16 cellular contexts compared by ENCODE assay signal in genomic region chr4:98608343-98608742, GRCh38.
"Had no signal": no experiment of that assay in that cellular context is flagged by ENCODE, and none has a peak within 500 bp of the region (broad histone marks: within the 10 kb centered on the region; RNA-seq: fewer than 3 reads in every experiment).

No MANE protein-coding gene starts in this region.

- H3K27ac Mint-ChIP-seq: activated naive CD4-positive, alpha-beta T cell treated with anti-CD3 and anti-CD28 coated beads, Interleukin-2, amount 50 U/mL, for 24 hours; nephron had no signal

- H3K36me3 ChIP-seq: adrenal gland, colonic mucosa, esophagus squamous epithelium, left ventricle myocardium inferior, right lobe of liver, suprapubic skin had no signal

- H3K4me3 Mint-ChIP-seq: activated naive CD4-positive, alpha-beta T cell treated with anti-CD3 and anti-CD28 coated beads, Interleukin-2, amount 50 U/mL, for 24 hours; nephron had no signal

- H3K27me3 Mint-ChIP-seq: activated naive CD4-positive, alpha-beta T cell treated with anti-CD3 and anti-CD28 coated beads, Interleukin-2, amount 50 U/mL, for 24 hours had no signal

- H3K9me3 Mint-ChIP-seq: activated naive CD4-positive, alpha-beta T cell treated with anti-CD3 and anti-CD28 coated beads, Interleukin-2, amount 50 U/mL, for 24 hours had no signal

- H3K27ac ChIP-seq: adrenal gland, colonic mucosa, esophagus squamous epithelium, left ventricle myocardium inferior, right lobe of liver, suprapubic skin had no signal

- ATAC-seq: right lobe of liver; stimulated activated naive CD8-positive, alpha-beta T cell treated with anti-CD3 and anti-CD28 coated beads, Interleukin-15, Interleukin-2, amounts not matched to agents 100 U/mL and 50 U/mL, for 24 hours had no signal

- H3K4me1 ChIP-seq: adrenal gland, colonic mucosa, left ventricle myocardium inferior, right lobe of liver had no signal

- DNase-seq: activated CD4-positive, alpha-beta T cell treated with anti-CD3 and anti-CD28 coated beads, Interleukin-2, amount 50 U/mL, for 1 hour; activated CD4-positive, CD25-positive, alpha-beta regulatory T cell; adrenal gland; colonic mucosa; esophagus squamous epithelium; hippocampal formation; kidney; left ventricle myocardium inferior; right lobe of liver; stimulated activated naive CD8-positive, alpha-beta T cell treated with anti-CD3 and anti-CD28 coated beads, Interleukin-15, Interleukin-2, amounts not matched to agents 100 U/mL and 50 U/mL, for 24 hours; T-helper 2 cell; trophoblast cell had no signal

- H3K9me3 ChIP-seq: adrenal gland, colonic mucosa, esophagus squamous epithelium, left ventricle myocardium inferior, right lobe of liver, suprapubic skin had no signal

- H3K4me3 ChIP-seq: adrenal gland, colonic mucosa, esophagus squamous epithelium, left ventricle myocardium inferior, right lobe of liver, smooth muscle cell, suprapubic skin had no signal
